In the genomic region with DNA sequence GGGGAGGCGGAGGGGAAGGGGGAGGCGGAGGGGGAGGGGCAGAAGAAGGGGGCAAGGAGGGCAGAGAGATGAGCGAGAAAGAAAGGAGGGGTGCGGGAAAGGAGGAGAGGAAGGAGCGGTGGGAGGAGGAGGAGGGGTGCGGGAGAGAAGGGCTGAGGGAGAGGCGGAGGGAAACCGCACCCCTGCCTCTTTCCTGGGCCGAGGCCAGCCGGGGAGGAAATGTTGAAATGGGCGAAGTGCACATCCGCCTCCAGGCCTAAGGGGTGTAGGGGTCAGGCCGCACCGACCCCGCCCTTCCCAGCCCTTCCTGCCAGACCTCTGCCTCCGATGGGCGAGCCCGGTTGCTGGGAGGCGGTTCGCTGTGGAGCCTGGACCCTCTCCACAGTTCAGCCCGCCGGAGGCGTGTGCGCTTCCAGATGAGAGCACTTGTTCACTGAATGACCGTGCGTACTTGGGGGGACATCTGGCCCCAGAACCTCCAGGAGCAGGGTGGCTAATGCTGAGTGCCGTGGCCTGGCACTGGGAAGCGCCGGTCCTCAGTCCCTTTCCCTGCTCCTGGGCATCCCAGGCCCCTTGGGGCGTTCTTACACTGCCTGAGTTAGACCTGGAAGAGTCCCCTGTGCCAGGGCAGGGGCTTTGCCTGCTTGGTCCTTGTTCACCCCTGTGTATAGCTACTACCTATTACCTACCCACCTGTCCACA, we compare ENCODE assay signal across 8 cellular contexts.
DNase-seq lines count a peak whose midpoint lies in the region; ATAC-seq and TF ChIP-seq lines count a peak whose summit lies in the region.

No MANE protein-coding gene starts in this region.

- H3K9me3 Mint-ChIP-seq in activated CD4-positive, alpha-beta T cell treated with anti-CD3 and anti-CD28 coated beads, Interleukin-2, amount 10 ng/mL, durations not matched to agents 7 days and 5 days: peaks cover 4% of the 10 kb centered on the region

- TF ChIP-seq POLR2A in erythroblast (IDR thresholded peaks at IDR 0.05; ENCODE audit: low read length): peak; percentile 68

- H3K4me3 Mint-ChIP-seq in activated CD4-positive, alpha-beta T cell treated with anti-CD3 and anti-CD28 coated beads, Interleukin-2, amount 10 ng/mL, durations not matched to agents 7 days and 5 days: peak overlapping the region; percentile 74

- ATAC-seq in HG02870 (IDR thresholded peaks at IDR 0.05; ENCODE audit: unreplicated experiment): peak; percentile 46

- POLR2A ChIA-PET in activated CD4-positive, alpha-beta T cell treated with anti-CD3 and anti-CD28 coated beads, Interleukin-2, amount 10 ng/mL, durations not matched to agents 7 days and 5 days (lab: Charles Lee): interaction anchor here (1.1 kb wide), 1 partner anchor 219 kb away, joined by 3 read pairs; no protein-coding TSS in a partner anchor

- H3K27me3 Mint-ChIP-seq in activated CD4-positive, alpha-beta T cell treated with anti-CD3 and anti-CD28 coated beads, Interleukin-2, amount 10 ng/mL, durations not matched to agents 7 days and 5 days: no peaks in the 10 kb centered on the region

- CTCF ChIA-PET in activated CD4-positive, alpha-beta T cell treated with anti-CD3 and anti-CD28 coated beads, Interleukin-2, amount 10 ng/mL, durations not matched to agents 7 days and 5 days (lab: Charles Lee): interaction anchor here (2.2 kb wide), 1 partner anchor 272 kb away, joined by 7 read pairs; no protein-coding TSS in a partner anchor

- H3K4me3 ChIP-seq in mucosa of rectum (ENCODE audit: low read length in 2 of 2): peak overlapping the region; percentile 53 to 71
- peak overlapping the region; percentile 57 to 65 (median 61) for H3K4me3 ChIP-seq in subcutaneous abdominal adipose tissue (ENCODE audit: low read depth in 1 of 5, low read length in 5 of 5)

- in situ Hi-C loops in GM13977 (cut with MboI; ENCODE audit: low pct_unique_long_range_greater_than_20kb, low sequenced_read_pairs, unreplicated experiment): no loop called here

- H3K27me3 ChIP-seq in mucosa of rectum (ENCODE audit: control insufficient read depth in 2 of 2, insufficient read depth in 2 of 2, low read length in 2 of 2) (no peaks in the 10 kb centered on the region), subcutaneous abdominal adipose tissue (ENCODE audit: control insufficient read depth in 5 of 5, insufficient read depth in 4 of 5, low read length in 5 of 5) (no peaks in the 10 kb centered on the region)

- peaks cover 5% of the 10 kb centered on the region for H3K36me3 Mint-ChIP-seq in activated CD4-positive, alpha-beta T cell treated with anti-CD3 and anti-CD28 coated beads, Interleukin-2, amount 10 ng/mL, durations not matched to agents 7 days and 5 days (ENCODE audit: low read depth)

- peak overlapping the region; percentile 86 to 92 for H3K9ac ChIP-seq in mucosa of rectum (ENCODE audit: low read depth in 1 of 2, low read length in 2 of 2)
- H3K9ac ChIP-seq in subcutaneous abdominal adipose tissue (ENCODE audit: low read length in 5 of 5): peak overlapping the region in 3 of 5 donors; percentile 11 to 73 (median 49)

- DNase-seq in 8988T: peak; percentile 40
- peak; percentile 80 for DNase-seq in GM13977 (ENCODE audit: low spot score)
- DNase-seq in NCI-H2196 (lab: John Stamatoyannopoulos, UW; ENCODE audit: unreplicated experiment): peak; percentile 64
- no peak for DNase-seq in activated CD4-positive, alpha-beta T cell treated with anti-CD3 and anti-CD28 coated beads, Interleukin-2, amount 10 ng/mL, durations not matched to agents 7 days and 5 days
- peak; percentile 92 to 93 for DNase-seq in erythroblast (lab: John Stamatoyannopoulos, UW)

- H3K4me1 ChIP-seq in mucosa of rectum (ENCODE audit: control insufficient read depth in 2 of 2, insufficient read depth in 2 of 2, low read length in 2 of 2): peaks cover 20 to 23% of the 10 kb centered on the region in 2 donors
- peaks cover 2 to 40% (median 37%) of the 10 kb centered on the region in 5 donors for H3K4me1 ChIP-seq in subcutaneous abdominal adipose tissue (ENCODE audit: control insufficient read depth in 5 of 5, insufficient read depth in 5 of 5, low read length in 5 of 5)

- H3K9me3 ChIP-seq in mucosa of rectum (ENCODE audit: control insufficient read depth in 2 of 2, low read length in 2 of 2) (no peaks in the 10 kb centered on the region), subcutaneous abdominal adipose tissue (ENCODE audit: control insufficient read depth in 5 of 5, low read length in 5 of 5) (peaks cover 0 to 3% (median 0%) of the 10 kb centered on the region in 5 donors)

- H3K4me1 Mint-ChIP-seq in activated CD4-positive, alpha-beta T cell treated with anti-CD3 and anti-CD28 coated beads, Interleukin-2, amount 10 ng/mL, durations not matched to agents 7 days and 5 days: peaks cover 67% of the 10 kb centered on the region

- H3K27ac ChIP-seq in mucosa of rectum (ENCODE audit: low read depth in 2 of 2, low read length in 2 of 2) (peak overlapping the region; percentile 98), subcutaneous abdominal adipose tissue (ENCODE audit: low read depth, low read length) (peak overlapping the region; percentile 82)

- no peak for TF ChIP-seq CTCF in GM13977 (IDR thresholded peaks at IDR 0.05; ENCODE audit: extremely low read depth, insufficient read depth, missing control alignments)

- H3K36me3 ChIP-seq in mucosa of rectum (ENCODE audit: control insufficient read depth in 2 of 2, insufficient read depth in 2 of 2, low read length in 2 of 2): no peaks in the 10 kb centered on the region
- H3K36me3 ChIP-seq in subcutaneous abdominal adipose tissue (ENCODE audit: control insufficient read depth in 5 of 5, insufficient read depth in 5 of 5, low read length in 5 of 5): no peaks in the 10 kb centered on the region

- H3K27ac Mint-ChIP-seq in activated CD4-positive, alpha-beta T cell treated with anti-CD3 and anti-CD28 coated beads, Interleukin-2, amount 10 ng/mL, durations not matched to agents 7 days and 5 days: peak overlapping the region; percentile 92
